Comparison of ENCODE assay signal across 1 cellular context in genomic region chr2:127632592-127633489, GRCh38.
TF ChIP-seq lines count a peak whose summit lies in the region.

No MANE protein-coding gene starts in this region.

TF ChIP-seq in H1, 55 proteins besides CTCF, POLR2A, EP300 and RAD21:
- TF ChIP-seq RXRA (IDR thresholded peaks at IDR 0.05; ENCODE audit: insufficient read depth, low read depth, low read length): no peak
- TF ChIP-seq CEBPB (IDR thresholded peaks at IDR 0.05; ENCODE audit: low read depth, low read length): no peak
- no peak for TF ChIP-seq FOSL1 (IDR thresholded peaks at IDR 0.05; ENCODE audit: insufficient read depth, low read depth, low read length)
- no peak for TF ChIP-seq SRF (IDR thresholded peaks at IDR 0.05; ENCODE audit: low read depth, low read length)
- TF ChIP-seq TAF7 (optimal IDR thresholded peaks at IDR 0.05; ENCODE audit: borderline replicate concordance, low read depth, low read length): no peak
